ENCODE assay signal across 1 cellular context in the genomic region with DNA sequence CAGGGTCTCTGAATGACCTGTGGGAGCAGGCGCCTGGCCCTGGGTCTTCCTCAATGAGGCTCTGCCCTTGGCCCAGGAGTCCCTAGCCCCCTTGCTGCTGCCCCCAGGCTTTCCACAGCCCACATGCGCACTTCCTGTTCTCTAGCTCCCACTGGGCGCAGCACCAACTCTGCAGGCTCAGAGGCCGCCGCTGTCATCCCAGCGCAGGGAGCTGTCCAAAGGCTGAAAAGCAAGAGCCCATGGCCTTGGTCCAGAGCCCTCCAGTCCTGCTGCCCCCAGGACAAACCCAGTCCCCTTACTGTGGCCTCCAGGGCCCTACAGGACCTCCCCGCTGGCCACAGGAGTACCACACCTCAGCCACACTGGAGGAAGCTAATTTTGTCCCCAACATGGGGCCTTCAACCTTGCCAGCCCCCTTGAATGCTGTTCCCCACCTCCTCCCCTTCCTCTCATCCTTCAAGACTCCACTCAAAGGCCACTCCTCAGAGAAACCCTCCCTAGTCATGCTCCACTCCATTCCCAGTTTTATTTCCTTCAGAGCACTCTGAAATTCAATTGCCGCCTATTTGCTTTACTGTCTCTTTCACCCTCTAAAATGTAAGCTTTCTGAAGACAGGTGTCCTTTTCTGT.
TF ChIP-seq lines count a peak whose summit lies in the region.

No MANE protein-coding gene starts in this region.

TF ChIP-seq in K562, 482 proteins besides CTCF, POLR2A, EP300 and RAD21 (continued from another document and continues in another):
- no peak for TF ChIP-seq CHAMP1 (IDR thresholded peaks at IDR 0.05)
- TF ChIP-seq ADNP (tag; IDR thresholded peaks at IDR 0.05), result no peak
- no peak for TF ChIP-seq KAT2B (IDR thresholded peaks at IDR 0.05; ENCODE audit: low read depth, low read length)
- TF ChIP-seq ZNF444 (CRISPR knock-in tag; IDR thresholded peaks at IDR 0.05), result no peak
- TF ChIP-seq ZNF23 (CRISPR knock-in tag; IDR thresholded peaks at IDR 0.05), result no peak
- no peak for TF ChIP-seq ESRRA (IDR thresholded peaks at IDR 0.05; ENCODE audit: borderline replicate concordance, low read depth)
- no peak for TF ChIP-seq MAFG (tag; conservative IDR thresholded peaks at IDR 0.05)
- no peak for TF ChIP-seq BRD9 (IDR thresholded peaks at IDR 0.05; ENCODE audit: low read depth, partially characterized antibody)
- no peak for TF ChIP-seq CGGBP1 (CRISPR knock-in tag; IDR thresholded peaks at IDR 0.05)
- TF ChIP-seq, protein P1, sequence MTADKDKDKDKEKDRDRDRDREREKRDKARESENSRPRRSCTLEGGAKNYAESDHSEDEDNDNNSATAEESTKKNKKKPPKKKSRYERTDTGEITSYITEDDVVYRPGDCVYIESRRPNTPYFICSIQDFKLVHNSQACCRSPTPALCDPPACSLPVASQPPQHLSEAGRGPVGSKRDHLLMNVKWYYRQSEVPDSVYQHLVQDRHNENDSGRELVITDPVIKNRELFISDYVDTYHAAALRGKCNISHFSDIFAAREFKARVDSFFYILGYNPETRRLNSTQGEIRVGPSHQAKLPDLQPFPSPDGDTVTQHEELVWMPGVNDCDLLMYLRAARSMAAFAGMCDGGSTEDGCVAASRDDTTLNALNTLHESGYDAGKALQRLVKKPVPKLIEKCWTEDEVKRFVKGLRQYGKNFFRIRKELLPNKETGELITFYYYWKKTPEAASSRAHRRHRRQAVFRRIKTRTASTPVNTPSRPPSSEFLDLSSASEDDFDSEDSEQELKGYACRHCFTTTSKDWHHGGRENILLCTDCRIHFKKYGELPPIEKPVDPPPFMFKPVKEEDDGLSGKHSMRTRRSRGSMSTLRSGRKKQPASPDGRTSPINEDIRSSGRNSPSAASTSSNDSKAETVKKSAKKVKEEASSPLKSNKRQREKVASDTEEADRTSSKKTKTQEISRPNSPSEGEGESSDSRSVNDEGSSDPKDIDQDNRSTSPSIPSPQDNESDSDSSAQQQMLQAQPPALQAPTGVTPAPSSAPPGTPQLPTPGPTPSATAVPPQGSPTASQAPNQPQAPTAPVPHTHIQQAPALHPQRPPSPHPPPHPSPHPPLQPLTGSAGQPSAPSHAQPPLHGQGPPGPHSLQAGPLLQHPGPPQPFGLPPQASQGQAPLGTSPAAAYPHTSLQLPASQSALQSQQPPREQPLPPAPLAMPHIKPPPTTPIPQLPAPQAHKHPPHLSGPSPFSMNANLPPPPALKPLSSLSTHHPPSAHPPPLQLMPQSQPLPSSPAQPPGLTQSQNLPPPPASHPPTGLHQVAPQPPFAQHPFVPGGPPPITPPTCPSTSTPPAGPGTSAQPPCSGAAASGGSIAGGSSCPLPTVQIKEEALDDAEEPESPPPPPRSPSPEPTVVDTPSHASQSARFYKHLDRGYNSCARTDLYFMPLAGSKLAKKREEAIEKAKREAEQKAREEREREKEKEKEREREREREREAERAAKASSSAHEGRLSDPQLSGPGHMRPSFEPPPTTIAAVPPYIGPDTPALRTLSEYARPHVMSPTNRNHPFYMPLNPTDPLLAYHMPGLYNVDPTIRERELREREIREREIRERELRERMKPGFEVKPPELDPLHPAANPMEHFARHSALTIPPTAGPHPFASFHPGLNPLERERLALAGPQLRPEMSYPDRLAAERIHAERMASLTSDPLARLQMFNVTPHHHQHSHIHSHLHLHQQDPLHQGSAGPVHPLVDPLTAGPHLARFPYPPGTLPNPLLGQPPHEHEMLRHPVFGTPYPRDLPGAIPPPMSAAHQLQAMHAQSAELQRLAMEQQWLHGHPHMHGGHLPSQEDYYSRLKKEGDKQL (CRISPR knock-in tag; IDR thresholded peaks at IDR 0.05; ENCODE audit: borderline replicate concordance), result no peak
- peak; percentile 97 for TF ChIP-seq EHMT2 (IDR thresholded peaks at IDR 0.05)
- TF ChIP-seq RCOR1 (IDR thresholded peaks at IDR 0.05; ENCODE audit: borderline replicate concordance in 1 of 2, low read depth in 2 of 2, low read length in 2 of 2), result peak in 1 of 2 experiments; percentile 79; a peak in 1 of 4 replicates
- TF ChIP-seq SMARCE1 (IDR thresholded peaks at IDR 0.05), result no peak
- TF ChIP-seq CEBPZ (IDR thresholded peaks at IDR 0.05; ENCODE audit: borderline replicate concordance, low read depth, low read length), result no peak
- no peak for TF ChIP-seq NR2F6 (CRISPR knock-in tag; IDR thresholded peaks at IDR 0.05)
- TF ChIP-seq ZZZ3 (IDR thresholded peaks at IDR 0.05), result no peak
- no peak for TF ChIP-seq MXI1 (IDR thresholded peaks at IDR 0.05; ENCODE audit: low read depth, low read length)
- TF ChIP-seq ZNF398 (CRISPR knock-in tag; IDR thresholded peaks at IDR 0.05), result no peak
- TF ChIP-seq ZNF764 (CRISPR knock-in tag; IDR thresholded peaks at IDR 0.05; ENCODE audit: low read depth), result no peak
- no peak for TF ChIP-seq ZNF212 (CRISPR knock-in tag; IDR thresholded peaks at IDR 0.05)
- peak; percentile 95 for TF ChIP-seq MIER1 (IDR thresholded peaks at IDR 0.05; ENCODE audit: low read depth)
- no peak for TF ChIP-seq DACH1 (IDR thresholded peaks at IDR 0.05; ENCODE audit: partially characterized antibody)
- TF ChIP-seq, protein P2, sequence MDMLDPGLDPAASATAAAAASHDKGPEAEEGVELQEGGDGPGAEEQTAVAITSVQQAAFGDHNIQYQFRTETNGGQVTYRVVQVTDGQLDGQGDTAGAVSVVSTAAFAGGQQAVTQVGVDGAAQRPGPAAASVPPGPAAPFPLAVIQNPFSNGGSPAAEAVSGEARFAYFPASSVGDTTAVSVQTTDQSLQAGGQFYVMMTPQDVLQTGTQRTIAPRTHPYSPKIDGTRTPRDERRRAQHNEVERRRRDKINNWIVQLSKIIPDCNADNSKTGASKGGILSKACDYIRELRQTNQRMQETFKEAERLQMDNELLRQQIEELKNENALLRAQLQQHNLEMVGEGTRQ (CRISPR knock-in tag; IDR thresholded peaks at IDR 0.05), result no peak
- TF ChIP-seq ZNF507 (tag; conservative IDR thresholded peaks at IDR 0.05), result no peak
- TF ChIP-seq KDM2B (CRISPR knock-in tag; IDR thresholded peaks at IDR 0.05), result no peak
- TF ChIP-seq, protein P3, sequence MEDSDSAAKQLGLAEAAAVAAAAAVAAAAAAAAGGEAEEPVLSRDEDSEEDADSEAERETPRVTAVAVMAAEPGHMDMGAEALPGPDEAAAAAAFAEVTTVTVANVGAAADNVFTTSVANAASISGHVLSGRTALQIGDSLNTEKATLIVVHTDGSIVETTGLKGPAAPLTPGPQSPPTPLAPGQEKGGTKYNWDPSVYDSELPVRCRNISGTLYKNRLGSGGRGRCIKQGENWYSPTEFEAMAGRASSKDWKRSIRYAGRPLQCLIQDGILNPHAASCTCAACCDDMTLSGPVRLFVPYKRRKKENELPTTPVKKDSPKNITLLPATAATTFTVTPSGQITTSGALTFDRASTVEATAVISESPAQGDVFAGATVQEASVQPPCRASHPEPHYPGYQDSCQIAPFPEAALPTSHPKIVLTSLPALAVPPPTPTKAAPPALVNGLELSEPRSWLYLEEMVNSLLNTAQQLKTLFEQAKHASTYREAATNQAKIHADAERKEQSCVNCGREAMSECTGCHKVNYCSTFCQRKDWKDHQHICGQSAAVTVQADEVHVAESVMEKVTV (CRISPR knock-in tag; IDR thresholded peaks at IDR 0.05), result no peak
- no peak for TF ChIP-seq POLR2B (IDR thresholded peaks at IDR 0.05; ENCODE audit: low read depth, partially characterized antibody)
- TF ChIP-seq, protein P4, sequence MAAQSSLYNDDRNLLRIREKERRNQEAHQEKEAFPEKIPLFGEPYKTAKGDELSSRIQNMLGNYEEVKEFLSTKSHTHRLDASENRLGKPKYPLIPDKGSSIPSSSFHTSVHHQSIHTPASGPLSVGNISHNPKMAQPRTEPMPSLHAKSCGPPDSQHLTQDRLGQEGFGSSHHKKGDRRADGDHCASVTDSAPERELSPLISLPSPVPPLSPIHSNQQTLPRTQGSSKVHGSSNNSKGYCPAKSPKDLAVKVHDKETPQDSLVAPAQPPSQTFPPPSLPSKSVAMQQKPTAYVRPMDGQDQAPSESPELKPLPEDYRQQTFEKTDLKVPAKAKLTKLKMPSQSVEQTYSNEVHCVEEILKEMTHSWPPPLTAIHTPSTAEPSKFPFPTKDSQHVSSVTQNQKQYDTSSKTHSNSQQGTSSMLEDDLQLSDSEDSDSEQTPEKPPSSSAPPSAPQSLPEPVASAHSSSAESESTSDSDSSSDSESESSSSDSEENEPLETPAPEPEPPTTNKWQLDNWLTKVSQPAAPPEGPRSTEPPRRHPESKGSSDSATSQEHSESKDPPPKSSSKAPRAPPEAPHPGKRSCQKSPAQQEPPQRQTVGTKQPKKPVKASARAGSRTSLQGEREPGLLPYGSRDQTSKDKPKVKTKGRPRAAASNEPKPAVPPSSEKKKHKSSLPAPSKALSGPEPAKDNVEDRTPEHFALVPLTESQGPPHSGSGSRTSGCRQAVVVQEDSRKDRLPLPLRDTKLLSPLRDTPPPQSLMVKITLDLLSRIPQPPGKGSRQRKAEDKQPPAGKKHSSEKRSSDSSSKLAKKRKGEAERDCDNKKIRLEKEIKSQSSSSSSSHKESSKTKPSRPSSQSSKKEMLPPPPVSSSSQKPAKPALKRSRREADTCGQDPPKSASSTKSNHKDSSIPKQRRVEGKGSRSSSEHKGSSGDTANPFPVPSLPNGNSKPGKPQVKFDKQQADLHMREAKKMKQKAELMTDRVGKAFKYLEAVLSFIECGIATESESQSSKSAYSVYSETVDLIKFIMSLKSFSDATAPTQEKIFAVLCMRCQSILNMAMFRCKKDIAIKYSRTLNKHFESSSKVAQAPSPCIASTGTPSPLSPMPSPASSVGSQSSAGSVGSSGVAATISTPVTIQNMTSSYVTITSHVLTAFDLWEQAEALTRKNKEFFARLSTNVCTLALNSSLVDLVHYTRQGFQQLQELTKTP (IDR thresholded peaks at IDR 0.05; ENCODE audit: low read depth in 1 of 2, partially characterized antibody in 2 of 2), result peak in 1 of 2 experiments; percentile 87
- TF ChIP-seq EWSR1 (IDR thresholded peaks at IDR 0.05; ENCODE audit: borderline replicate concordance, low read depth, partially characterized antibody), result no peak
- TF ChIP-seq, protein P5, sequence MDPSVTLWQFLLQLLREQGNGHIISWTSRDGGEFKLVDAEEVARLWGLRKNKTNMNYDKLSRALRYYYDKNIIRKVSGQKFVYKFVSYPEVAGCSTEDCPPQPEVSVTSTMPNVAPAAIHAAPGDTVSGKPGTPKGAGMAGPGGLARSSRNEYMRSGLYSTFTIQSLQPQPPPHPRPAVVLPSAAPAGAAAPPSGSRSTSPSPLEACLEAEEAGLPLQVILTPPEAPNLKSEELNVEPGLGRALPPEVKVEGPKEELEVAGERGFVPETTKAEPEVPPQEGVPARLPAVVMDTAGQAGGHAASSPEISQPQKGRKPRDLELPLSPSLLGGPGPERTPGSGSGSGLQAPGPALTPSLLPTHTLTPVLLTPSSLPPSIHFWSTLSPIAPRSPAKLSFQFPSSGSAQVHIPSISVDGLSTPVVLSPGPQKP (CRISPR knock-in tag; IDR thresholded peaks at IDR 0.05), result no peak
- no peak for TF ChIP-seq ZNF431 (CRISPR knock-in tag; IDR thresholded peaks at IDR 0.05)
- TF ChIP-seq SMAD4 (CRISPR knock-in tag; conservative IDR thresholded peaks at IDR 0.05), result no peak
- no peak for TF ChIP-seq ZNF239 (CRISPR knock-in tag; IDR thresholded peaks at IDR 0.05)
- TF ChIP-seq ZBTB7A (IDR thresholded peaks at IDR 0.05; ENCODE audit: borderline replicate concordance, control insufficient read depth, low read depth, low read length), result no peak; the same call in 1 of the 2 replicates
